Comparison of ENCODE assay signal across 1 cellular context in genomic region chr4:119729815-119730643, GRCh38.
TF ChIP-seq lines count a peak whose summit lies in the region.

No MANE protein-coding gene starts in this region.

TF ChIP-seq in SK-N-SH, 30 proteins besides CTCF, POLR2A, EP300 and RAD21 (continued from another document):
- TF ChIP-seq MAX (IDR thresholded peaks at IDR 0.05; ENCODE audit: low read depth): no peak
- TF ChIP-seq REST (IDR thresholded peaks at IDR 0.05; ENCODE audit: low read depth, low read length): no peak
- TF ChIP-seq IRF3 (IDR thresholded peaks at IDR 0.05; ENCODE audit: low read depth, low read length): no peak
- TF ChIP-seq MEF2A (IDR thresholded peaks at IDR 0.05; ENCODE audit: borderline replicate concordance, low read depth): peak; percentile 79; the same call in 1 of the 2 replicates
- no peak for TF ChIP-seq ELF1 (IDR thresholded peaks at IDR 0.05)
- TF ChIP-seq EZH2phosphoT487 (IDR thresholded peaks at IDR 0.05; ENCODE audit: borderline replicate concordance, low read depth): no peak
- no peak for TF ChIP-seq USF1 (IDR thresholded peaks at IDR 0.05; ENCODE audit: borderline replicate concordance, low read depth)
- TF ChIP-seq USF2 (IDR thresholded peaks at IDR 0.05; ENCODE audit: borderline replicate concordance, low read depth, low read length): no peak
- TF ChIP-seq NRF1 (IDR thresholded peaks at IDR 0.05; ENCODE audit: low read depth, low read length): no peak
- no peak for TF ChIP-seq PBX3 (IDR thresholded peaks at IDR 0.05)
- TF ChIP-seq YY1 (IDR thresholded peaks at IDR 0.05; ENCODE audit: low read depth): no peak
- no peak for TF ChIP-seq FOXM1 (IDR thresholded peaks at IDR 0.05; ENCODE audit: low read depth)
- no peak for TF ChIP-seq TEAD4 (IDR thresholded peaks at IDR 0.05; ENCODE audit: borderline replicate concordance, insufficient read depth)
- no peak for TF ChIP-seq RFX5 (IDR thresholded peaks at IDR 0.05; ENCODE audit: low read length)
- peak; percentile 84; the same call in 1 of the 2 replicates for TF ChIP-seq RCOR1 (IDR thresholded peaks at IDR 0.05; ENCODE audit: low read length)
- no peak for TF ChIP-seq SMC3 (IDR thresholded peaks at IDR 0.05; ENCODE audit: low read depth, low read length)
- peak; percentile 50 for TF ChIP-seq JUND (IDR thresholded peaks at IDR 0.05)
- TF ChIP-seq SIN3A (IDR thresholded peaks at IDR 0.05; ENCODE audit: borderline replicate concordance, low read depth, low read length): no peak
- TF ChIP-seq FOXJ3 (CRISPR knock-in tag; IDR thresholded peaks at IDR 0.05): peak; percentile 58; the same call in 1 of the 2 replicates
- peak; percentile 37; the same call in 1 of the 2 replicates for TF ChIP-seq POLR2AphosphoS5 (IDR thresholded peaks at IDR 0.05; ENCODE audit: low read depth, low read length)
- TF ChIP-seq NFIC (IDR thresholded peaks at IDR 0.05; ENCODE audit: borderline replicate concordance): peak; percentile 83
- no peak for TF ChIP-seq GABPA (IDR thresholded peaks at IDR 0.05; ENCODE audit: low read depth)
- peak; percentile 28 for TF ChIP-seq CHD2 (IDR thresholded peaks at IDR 0.05; ENCODE audit: low read length, partially characterized antibody)
TF ChIP-seq in SK-N-SH: peak in this region for 11.
